Comparison of ENCODE assay signal across 10 cellular contexts in the genomic region with DNA sequence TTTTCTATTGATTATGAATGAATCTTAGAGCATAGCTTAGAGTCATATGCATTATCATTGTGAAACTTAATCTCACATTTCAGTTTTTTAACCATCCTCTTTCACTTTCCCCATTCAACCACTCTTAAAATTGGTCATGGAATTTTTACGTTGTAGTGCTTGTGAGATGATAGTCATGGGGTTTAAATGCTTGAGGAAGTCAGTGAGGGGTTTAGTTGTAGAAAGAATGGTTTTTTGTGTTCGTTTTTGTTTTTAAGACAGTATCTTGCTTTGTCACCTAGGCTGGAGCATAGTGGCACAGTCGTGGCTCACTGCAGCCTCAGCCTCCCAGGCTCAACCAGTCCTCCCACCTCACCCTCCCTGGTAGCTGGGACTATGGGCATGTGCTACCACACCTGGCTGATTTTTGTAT. TPM values are rescaled to one million over a fixed set of nuclear protein-coding genes. Genes with fewer than 3 reads are reported as not detected.
A peak's percentile ranks its signal among the peaks of the same experiment; 100 is the strongest.
DNase-seq lines count a peak whose midpoint lies in the region; ATAC-seq, FAIRE-seq and TF ChIP-seq lines count a peak whose summit lies in the region.
"Had no signal": no experiment of that assay in that cellular context is flagged by ENCODE, and none has a peak within 500 bp of the region (broad histone marks: within the 10 kb centered on the region; RNA-seq: fewer than 3 reads in every experiment).

No MANE protein-coding gene starts in this region.

- H3K4me1 ChIP-seq in GM12878 (ENCODE audit: control insufficient read depth, insufficient read depth, low read length) (peaks cover 47% of the 10 kb centered on the region), Peyer's patch (peaks cover 0 to 27% (median 10%) of the 10 kb centered on the region in 4 donors)

- 1% methylated on average over 3 of the region's 3 CpGs for WGBS in GM12878 (ENCODE audit: insufficient coverage, insufficient replicate concordance, low lambda C conversion rate, missing lambda C conversion rate)

- H3K9me3 ChIP-seq in GM12878 (replicated peaks; ENCODE audit: control insufficient read depth, insufficient read depth, low read length) (no peaks in the 10 kb centered on the region), Peyer's patch (no peaks in the 10 kb centered on the region)

- peak overlapping the region; percentile 20 for H3K4me3 ChIP-seq in GM12865 (ENCODE audit: low read depth, low read length)
- peak overlapping the region; percentile 54; the same call in 1 of the 2 replicates for H3K4me3 ChIP-seq in GM12878
- H3K4me3 ChIP-seq in Peyer's patch = no peak overlapping the region

- H3K79me2 ChIP-seq in GM12878 (ENCODE audit: control insufficient read depth, insufficient read depth, low read length) = peaks cover 90% of the 10 kb centered on the region

- BruUV-seq in GM12878 (replicated peaks; lab: Mats Ljungman, UMichigan) = no TSS peak

- intact Hi-C loops in GM12878 (cut with micrococcal nuclease; ENCODE audit: unreplicated experiment) = no loop called here
- intact Hi-C loops in left colon (cut with DNase I, micrococcal nuclease) = no loop called here

- no peaks in the 10 kb centered on the region for H4K20me1 ChIP-seq in GM12878 (ENCODE audit: control insufficient read depth, insufficient read depth)

- CTCF ChIA-PET in GM12878 (lab: Yijun Ruan, JAX) = interaction anchor here (0.7 to 3.9 kb wide), 11 partner anchors 10 to 160 kb away, joined by 3 to 25 read pairs (median 4); a partner anchor contains a TSS

- in situ Hi-C loops in GM12878 (cut with MboI) = no loop called here

- peak; percentile 47 for FAIRE-seq in GM12878 (lab: Jason Lieb, UNC)

- POLR2A ChIA-PET in GM12878 (lab: Charles Lee) = interaction anchor here (0.5 to 3.9 kb wide), 12 partner anchors 9 to 136 kb away, joined by 3 to 45 read pairs (median 4); no protein-coding TSS in a partner anchor

- H3K4me2 ChIP-seq in GM12878 (ENCODE audit: control insufficient read depth, insufficient read depth) = peak overlapping the region; percentile 68

- no peak overlapping the region for H2AFZ ChIP-seq in GM12878 (ENCODE audit: control insufficient read depth, low read depth, low read length)

- TF ChIP-seq RAD21 in GM12878 (IDR thresholded peaks at IDR 0.05; ENCODE audit: insufficient read depth, low read depth, low read length) = no peak

- RAD21 ChIA-PET in GM12878 (lab: Charles Lee; ENCODE audit: unreplicated experiment) = interaction anchor here (0.7 to 4.2 kb wide), 26 partner anchors 11 to 162 kb away, joined by 3 to 50 read pairs (median 10); a partner anchor contains a TSS

- H3K27ac ChIP-seq in GM12878 (ENCODE audit: control insufficient read depth, insufficient read depth) (peak overlapping the region; percentile 76), Peyer's patch (peak overlapping the region in 1 of 4 donors; percentile 61), caudate nucleus (ENCODE audit: low read depth, low read length) (no peak overlapping the region)

- SMC1A ChIA-PET in GM12878 (lab: Charles Lee; ENCODE audit: uncharacterized antibody, unreplicated experiment) = interaction anchor here (0.6 to 4.5 kb wide), 34 partner anchors 8 to 168 kb away, joined by 3 to 65 read pairs (median 6); a partner anchor contains a TSS

- H3K36me3 ChIP-seq in GM12878 (ENCODE audit: control insufficient read depth in 2 of 2, insufficient read depth in 2 of 2, low read length in 1 of 2) (peaks cover 2 to 18% of the 10 kb centered on the region in 2 experiments; a peak in 3 of 4 replicates), Peyer's patch (peaks cover 0 to 16% (median 0%) of the 10 kb centered on the region in 3 donors)

- DNase-seq in GM12865 (ENCODE audit: low read depth) (peak; percentile 72), GM12878 (ENCODE audit: low read depth, low spot score) (no peak), Peyer's patch (no peak), NCI-H82 treated with DMSO at 0.1 percent for 48 hours (lab: John Stamatoyannopoulos, UW; ENCODE audit: unreplicated experiment) (no peak), left colon (no peak), caudate nucleus (lab: John Stamatoyannopoulos, UW) (no peak)
- DNase-seq: EL, T1000 had no signal

- TF ChIP-seq EP300 in GM12878 (IDR thresholded peaks at IDR 0.05; ENCODE audit: borderline replicate concordance in 1 of 2, control insufficient read depth in 1 of 2, low read depth in 2 of 2, low read length in 2 of 2) = peak; percentile 42 to 60; a peak in 3 of 4 replicates

- H3K27me3 ChIP-seq in GM12878 (replicated peaks in 1 of 2; ENCODE audit: control insufficient read depth in 2 of 2, insufficient read depth in 2 of 2, low read length in 1 of 2) = no peaks in the 10 kb centered on the region
- H3K27me3 ChIP-seq in Peyer's patch = no peaks in the 10 kb centered on the region

- TF ChIP-seq POLR2A in GM12878 (IDR thresholded peaks at IDR 0.05; ENCODE audit: low read depth, low read length) (no peak), Peyer's patch (IDR thresholded peaks at IDR 0.05) (no peak)

- TF ChIP-seq CTCF in GM12865 (IDR thresholded peaks at IDR 0.05; ENCODE audit: insufficient read depth, low read depth, low read length, missing control alignments) = no peak
- TF ChIP-seq CTCF in GM12878 (IDR thresholded peaks at IDR 0.05 in 2 of 3, conservative IDR thresholded peaks at IDR 0.05 in 1 of 3; ENCODE audit: control insufficient read depth in 2 of 3, extremely low read depth in 1 of 3, insufficient read depth in 1 of 3, low read depth in 3 of 3, low read length in 3 of 3) = no peak
- TF ChIP-seq CTCF in Peyer's patch (IDR thresholded peaks at IDR 0.05) = no peak

- H3K9ac ChIP-seq in GM12878 (ENCODE audit: control insufficient read depth, insufficient read depth, low read length) = no peak overlapping the region; the same call in 1 of the 2 replicates

- ATAC-seq in GM21367 (IDR thresholded peaks at IDR 0.05; ENCODE audit: unreplicated experiment) = peak; percentile 48
- peak; percentile 65 for ATAC-seq in HG03442 (IDR thresholded peaks at IDR 0.05; ENCODE audit: unreplicated experiment)
- ATAC-seq in GM12878 = peak; percentile 67
- no peak for ATAC-seq in left colon

TF ChIP-seq in GM12878, 131 proteins besides CTCF, POLR2A, EP300 and RAD21 (continues in another document):
- no peak for TF ChIP-seq KLF5 (IDR thresholded peaks at IDR 0.05; ENCODE audit: partially characterized antibody)
- TF ChIP-seq GABPA (IDR thresholded peaks at IDR 0.05; ENCODE audit: low read depth) = no peak
- TF ChIP-seq, protein P1, sequence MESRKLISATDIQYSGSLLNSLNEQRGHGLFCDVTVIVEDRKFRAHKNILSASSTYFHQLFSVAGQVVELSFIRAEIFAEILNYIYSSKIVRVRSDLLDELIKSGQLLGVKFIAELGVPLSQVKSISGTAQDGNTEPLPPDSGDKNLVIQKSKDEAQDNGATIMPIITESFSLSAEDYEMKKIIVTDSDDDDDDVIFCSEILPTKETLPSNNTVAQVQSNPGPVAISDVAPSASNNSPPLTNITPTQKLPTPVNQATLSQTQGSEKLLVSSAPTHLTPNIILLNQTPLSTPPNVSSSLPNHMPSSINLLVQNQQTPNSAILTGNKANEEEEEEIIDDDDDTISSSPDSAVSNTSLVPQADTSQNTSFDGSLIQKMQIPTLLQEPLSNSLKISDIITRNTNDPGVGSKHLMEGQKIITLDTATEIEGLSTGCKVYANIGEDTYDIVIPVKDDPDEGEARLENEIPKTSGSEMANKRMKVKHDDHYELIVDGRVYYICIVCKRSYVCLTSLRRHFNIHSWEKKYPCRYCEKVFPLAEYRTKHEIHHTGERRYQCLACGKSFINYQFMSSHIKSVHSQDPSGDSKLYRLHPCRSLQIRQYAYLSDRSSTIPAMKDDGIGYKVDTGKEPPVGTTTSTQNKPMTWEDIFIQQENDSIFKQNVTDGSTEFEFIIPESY (IDR thresholded peaks at IDR 0.05) = no peak
- peak; percentile 87 to 89 for TF ChIP-seq IKZF2 (IDR thresholded peaks at IDR 0.05)
- peak; percentile 36; the same call in 1 of the 2 replicates for TF ChIP-seq CREM (IDR thresholded peaks at IDR 0.05; ENCODE audit: low read depth)
- TF ChIP-seq, protein P2, sequence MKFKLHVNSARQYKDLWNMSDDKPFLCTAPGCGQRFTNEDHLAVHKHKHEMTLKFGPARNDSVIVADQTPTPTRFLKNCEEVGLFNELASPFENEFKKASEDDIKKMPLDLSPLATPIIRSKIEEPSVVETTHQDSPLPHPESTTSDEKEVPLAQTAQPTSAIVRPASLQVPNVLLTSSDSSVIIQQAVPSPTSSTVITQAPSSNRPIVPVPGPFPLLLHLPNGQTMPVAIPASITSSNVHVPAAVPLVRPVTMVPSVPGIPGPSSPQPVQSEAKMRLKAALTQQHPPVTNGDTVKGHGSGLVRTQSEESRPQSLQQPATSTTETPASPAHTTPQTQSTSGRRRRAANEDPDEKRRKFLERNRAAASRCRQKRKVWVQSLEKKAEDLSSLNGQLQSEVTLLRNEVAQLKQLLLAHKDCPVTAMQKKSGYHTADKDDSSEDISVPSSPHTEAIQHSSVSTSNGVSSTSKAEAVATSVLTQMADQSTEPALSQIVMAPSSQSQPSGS (IDR thresholded peaks at IDR 0.05; ENCODE audit: low read length) = 0 out of 2 replicates have a peak, but pooled peaks have one; percentile 16
- TF ChIP-seq, protein P3, sequence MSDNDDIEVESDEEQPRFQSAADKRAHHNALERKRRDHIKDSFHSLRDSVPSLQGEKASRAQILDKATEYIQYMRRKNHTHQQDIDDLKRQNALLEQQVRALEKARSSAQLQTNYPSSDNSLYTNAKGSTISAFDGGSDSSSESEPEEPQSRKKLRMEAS (IDR thresholded peaks at IDR 0.05; ENCODE audit: low read depth, low read length) = no peak

RNA-seq across cellular contexts. Expression of a gene that starts 19.6 kb away (rescaled TPM):
- total RNA-seq in GM12878 (2013; cell fraction: nucleolus; rRNA removed) = 287 and 299 TPM in 2 replicates
- total RNA-seq in GM12878 (2014; rRNA removed) (54.3 and 65.1 TPM in 2 replicates), GM12878 (2014; rRNA removed; fragmentation: Illumina TruSeq; extraction: Trizol) (58.3 and 59.5 TPM in 2 replicates), GM12878 (2021) (47.7 and 49.7 TPM in 2 replicates), Peyer's patch (10 to 100 TPM; 35.6 to 68.5 (median 61.4) TPM), left colon (10 to 100 TPM; 32.3 to 49.2 TPM)
- 20.1 TPM for polyA plus RNA-seq in GM12878 (2011; ENCODE audit: low read depth)
- polyA plus RNA-seq in GM12878 (2011; rRNA removed) (96.6 and 143 TPM in 2 replicates), GM12878 (2014; fragmentation: Illumina TruSeq; extraction: Trizol) (35.0 and 42.8 TPM in 2 replicates), GM12878 (2014; fragmentation: Nextera tagmentation; extraction: Ambion mirVana) (10 to 100 TPM; 48.0 to 62.1 TPM), GM12878 (2014; rRNA removed) (33.5 and 42.8 TPM in 2 replicates), GM12878 (2016; fragmentation: Nextera tagmentation; extraction: Ambion mirVana) (10 to 100 TPM; 21.7 to 30.5 TPM)
- 28.8 and 33.4 TPM in 2 replicates for polyA plus RNA-seq in GM12878 (2011; cell fraction: cytosol; rRNA removed)
- 44.7 and 51.1 TPM in 2 replicates for polyA plus RNA-seq in GM12878 (2011; cell fraction: nucleus; rRNA removed)
- 30.8 and 42.3 TPM in 2 replicates for polyA plus RNA-seq in GM12878 (2012)
- 63.0 and 82.2 TPM in 2 replicates for polyA minus RNA-seq in GM12878 (2011; rRNA and poly(A)+ RNA removed)
- 46.4 and 57.0 TPM in 2 replicates for polyA minus RNA-seq in GM12878 (2011; cell fraction: cytosol; rRNA and poly(A)+ RNA removed)
- polyA minus RNA-seq in GM12878 (2011; cell fraction: nucleus; rRNA and poly(A)+ RNA removed) = 54.2 and 77.7 TPM in 2 replicates

Comparison
In these comparisons a context has a peak if more than half of its experiments do, and no peak if none do; other contexts are left out.
1. H3K4me3 ChIP-seq: peak in GM12865 (single experiment) and GM12878 (single experiment); none in Peyer's patch (0 of 4).